1 cellular context compared by ENCODE assay signal in the genomic region with DNA sequence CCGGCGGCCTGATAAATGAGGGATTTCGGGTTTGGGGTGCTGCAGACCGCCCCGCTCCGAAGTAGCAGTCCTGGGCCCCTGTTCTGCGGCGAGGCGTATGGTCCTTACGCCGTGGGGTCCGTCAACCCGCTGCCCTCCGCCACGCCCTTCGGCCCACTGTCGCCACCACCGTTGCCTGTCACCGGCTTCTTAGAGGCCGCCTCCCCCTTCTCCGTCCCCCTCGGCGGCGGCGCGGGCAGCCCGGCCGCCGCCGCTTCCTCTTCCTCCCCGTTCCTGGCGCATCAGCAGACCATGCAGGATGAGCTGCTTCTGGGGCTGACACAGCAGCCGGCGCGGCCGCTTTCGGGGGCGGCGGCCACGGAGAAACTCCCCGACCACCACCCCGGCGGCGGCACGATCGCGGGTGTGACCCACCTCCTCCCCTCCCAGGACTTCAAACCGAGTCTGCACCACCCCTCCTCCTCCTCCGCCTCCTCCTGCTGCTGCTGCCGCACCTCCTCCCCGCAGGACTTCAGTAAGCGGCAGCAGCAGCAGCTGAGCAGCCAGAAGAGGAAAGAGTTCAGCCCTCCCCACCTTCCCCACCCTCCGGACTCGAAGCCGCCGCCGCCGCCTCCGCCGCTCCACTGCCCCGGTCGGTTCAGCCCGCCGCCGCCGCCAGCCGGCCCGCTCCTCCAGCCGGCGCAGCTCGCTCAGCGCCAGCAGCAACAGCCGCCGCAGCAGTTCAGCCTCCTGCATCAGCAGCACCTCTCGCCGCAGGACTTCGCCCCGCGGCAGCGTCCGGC.
TF ChIP-seq lines count a peak whose summit lies in the region.

No MANE protein-coding gene starts in this region.

TF ChIP-seq in HepG2, 621 proteins besides CTCF, POLR2A, EP300 and RAD21 (continued from another document and continues in another):
- TF ChIP-seq, protein P1, sequence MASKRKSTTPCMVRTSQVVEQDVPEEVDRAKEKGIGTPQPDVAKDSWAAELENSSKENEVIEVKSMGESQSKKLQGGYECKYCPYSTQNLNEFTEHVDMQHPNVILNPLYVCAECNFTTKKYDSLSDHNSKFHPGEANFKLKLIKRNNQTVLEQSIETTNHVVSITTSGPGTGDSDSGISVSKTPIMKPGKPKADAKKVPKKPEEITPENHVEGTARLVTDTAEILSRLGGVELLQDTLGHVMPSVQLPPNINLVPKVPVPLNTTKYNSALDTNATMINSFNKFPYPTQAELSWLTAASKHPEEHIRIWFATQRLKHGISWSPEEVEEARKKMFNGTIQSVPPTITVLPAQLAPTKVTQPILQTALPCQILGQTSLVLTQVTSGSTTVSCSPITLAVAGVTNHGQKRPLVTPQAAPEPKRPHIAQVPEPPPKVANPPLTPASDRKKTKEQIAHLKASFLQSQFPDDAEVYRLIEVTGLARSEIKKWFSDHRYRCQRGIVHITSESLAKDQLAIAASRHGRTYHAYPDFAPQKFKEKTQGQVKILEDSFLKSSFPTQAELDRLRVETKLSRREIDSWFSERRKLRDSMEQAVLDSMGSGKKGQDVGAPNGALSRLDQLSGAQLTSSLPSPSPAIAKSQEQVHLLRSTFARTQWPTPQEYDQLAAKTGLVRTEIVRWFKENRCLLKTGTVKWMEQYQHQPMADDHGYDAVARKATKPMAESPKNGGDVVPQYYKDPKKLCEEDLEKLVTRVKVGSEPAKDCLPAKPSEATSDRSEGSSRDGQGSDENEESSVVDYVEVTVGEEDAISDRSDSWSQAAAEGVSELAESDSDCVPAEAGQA (IDR thresholded peaks at IDR 0.05; ENCODE audit: low read depth) = no peak
- TF ChIP-seq, protein P1 (CRISPR knock-in tag; IDR thresholded peaks at IDR 0.05; ENCODE audit: borderline replicate concordance) = no peak
- TF ChIP-seq ONECUT2 (CRISPR knock-in tag; IDR thresholded peaks at IDR 0.05) = no peak
- no peak for TF ChIP-seq KAT2B (IDR thresholded peaks at IDR 0.05; ENCODE audit: borderline replicate concordance, low read depth, low read length)
- TF ChIP-seq ZNF451 (CRISPR knock-in tag; IDR thresholded peaks at IDR 0.05) = no peak
- TF ChIP-seq LCORL (IDR thresholded peaks at IDR 0.05) = no peak
- no peak for TF ChIP-seq LCORL (CRISPR knock-in tag; IDR thresholded peaks at IDR 0.05)
- no peak for TF ChIP-seq IKZF4 (CRISPR knock-in tag; IDR thresholded peaks at IDR 0.05; ENCODE audit: borderline replicate concordance, low read depth, not compliant biosample characterization)
- no peak for TF ChIP-seq ZNF546 (CRISPR knock-in tag; conservative IDR thresholded peaks at IDR 0.05)
- no peak for TF ChIP-seq FOXM1 (CRISPR knock-in tag; IDR thresholded peaks at IDR 0.05)
- TF ChIP-seq, protein P2, sequence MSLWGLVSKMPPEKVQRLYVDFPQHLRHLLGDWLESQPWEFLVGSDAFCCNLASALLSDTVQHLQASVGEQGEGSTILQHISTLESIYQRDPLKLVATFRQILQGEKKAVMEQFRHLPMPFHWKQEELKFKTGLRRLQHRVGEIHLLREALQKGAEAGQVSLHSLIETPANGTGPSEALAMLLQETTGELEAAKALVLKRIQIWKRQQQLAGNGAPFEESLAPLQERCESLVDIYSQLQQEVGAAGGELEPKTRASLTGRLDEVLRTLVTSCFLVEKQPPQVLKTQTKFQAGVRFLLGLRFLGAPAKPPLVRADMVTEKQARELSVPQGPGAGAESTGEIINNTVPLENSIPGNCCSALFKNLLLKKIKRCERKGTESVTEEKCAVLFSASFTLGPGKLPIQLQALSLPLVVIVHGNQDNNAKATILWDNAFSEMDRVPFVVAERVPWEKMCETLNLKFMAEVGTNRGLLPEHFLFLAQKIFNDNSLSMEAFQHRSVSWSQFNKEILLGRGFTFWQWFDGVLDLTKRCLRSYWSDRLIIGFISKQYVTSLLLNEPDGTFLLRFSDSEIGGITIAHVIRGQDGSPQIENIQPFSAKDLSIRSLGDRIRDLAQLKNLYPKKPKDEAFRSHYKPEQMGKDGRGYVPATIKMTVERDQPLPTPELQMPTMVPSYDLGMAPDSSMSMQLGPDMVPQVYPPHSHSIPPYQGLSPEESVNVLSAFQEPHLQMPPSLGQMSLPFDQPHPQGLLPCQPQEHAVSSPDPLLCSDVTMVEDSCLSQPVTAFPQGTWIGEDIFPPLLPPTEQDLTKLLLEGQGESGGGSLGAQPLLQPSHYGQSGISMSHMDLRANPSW (CRISPR knock-in tag; IDR thresholded peaks at IDR 0.05; ENCODE audit: borderline replicate concordance) = no peak
- no peak for TF ChIP-seq KDM6A (CRISPR knock-in tag; IDR thresholded peaks at IDR 0.05; ENCODE audit: low read depth)
- no peak for TF ChIP-seq TBX3 (IDR thresholded peaks at IDR 0.05; ENCODE audit: borderline replicate concordance)
- no peak for TF ChIP-seq RORA (CRISPR knock-in tag; IDR thresholded peaks at IDR 0.05)
- no peak for TF ChIP-seq WIZ (CRISPR knock-in tag; IDR thresholded peaks at IDR 0.05)
- TF ChIP-seq ZBTB38 (CRISPR knock-in tag; IDR thresholded peaks at IDR 0.05) = no peak
- TF ChIP-seq SAP130 (CRISPR knock-in tag; IDR thresholded peaks at IDR 0.05; ENCODE audit: low read depth) = peak; percentile 24; the same call in 1 of the 2 replicates
- no peak for TF ChIP-seq TMF1 (CRISPR knock-in tag; IDR thresholded peaks at IDR 0.05; ENCODE audit: low read depth)
- no peak for TF ChIP-seq JUND (CRISPR knock-in tag; IDR thresholded peaks at IDR 0.05)
- TF ChIP-seq ETV6 (CRISPR knock-in tag; conservative IDR thresholded peaks at IDR 0.05) = no peak
- TF ChIP-seq ZNF562 (CRISPR knock-in tag; IDR thresholded peaks at IDR 0.05; ENCODE audit: borderline replicate concordance) = no peak
- no peak for TF ChIP-seq POLR2G (IDR thresholded peaks at IDR 0.05; ENCODE audit: low read depth, low read length)
- no peak for TF ChIP-seq MEF2D (CRISPR knock-in tag; IDR thresholded peaks at IDR 0.05)
- no peak for TF ChIP-seq SP5 (CRISPR knock-in tag; IDR thresholded peaks at IDR 0.05; ENCODE audit: borderline replicate concordance, low read depth)
- TF ChIP-seq ZNF644 (CRISPR knock-in tag; IDR thresholded peaks at IDR 0.05; ENCODE audit: low read depth) = no peak
- TF ChIP-seq ZNF17 (CRISPR knock-in tag; IDR thresholded peaks at IDR 0.05) = no peak
- TF ChIP-seq ZNF235 (CRISPR knock-in tag; IDR thresholded peaks at IDR 0.05; ENCODE audit: borderline replicate concordance) = no peak
- TF ChIP-seq NR1H2 (CRISPR knock-in tag; IDR thresholded peaks at IDR 0.05; ENCODE audit: borderline replicate concordance, low read depth) = no peak
- TF ChIP-seq, protein P3, sequence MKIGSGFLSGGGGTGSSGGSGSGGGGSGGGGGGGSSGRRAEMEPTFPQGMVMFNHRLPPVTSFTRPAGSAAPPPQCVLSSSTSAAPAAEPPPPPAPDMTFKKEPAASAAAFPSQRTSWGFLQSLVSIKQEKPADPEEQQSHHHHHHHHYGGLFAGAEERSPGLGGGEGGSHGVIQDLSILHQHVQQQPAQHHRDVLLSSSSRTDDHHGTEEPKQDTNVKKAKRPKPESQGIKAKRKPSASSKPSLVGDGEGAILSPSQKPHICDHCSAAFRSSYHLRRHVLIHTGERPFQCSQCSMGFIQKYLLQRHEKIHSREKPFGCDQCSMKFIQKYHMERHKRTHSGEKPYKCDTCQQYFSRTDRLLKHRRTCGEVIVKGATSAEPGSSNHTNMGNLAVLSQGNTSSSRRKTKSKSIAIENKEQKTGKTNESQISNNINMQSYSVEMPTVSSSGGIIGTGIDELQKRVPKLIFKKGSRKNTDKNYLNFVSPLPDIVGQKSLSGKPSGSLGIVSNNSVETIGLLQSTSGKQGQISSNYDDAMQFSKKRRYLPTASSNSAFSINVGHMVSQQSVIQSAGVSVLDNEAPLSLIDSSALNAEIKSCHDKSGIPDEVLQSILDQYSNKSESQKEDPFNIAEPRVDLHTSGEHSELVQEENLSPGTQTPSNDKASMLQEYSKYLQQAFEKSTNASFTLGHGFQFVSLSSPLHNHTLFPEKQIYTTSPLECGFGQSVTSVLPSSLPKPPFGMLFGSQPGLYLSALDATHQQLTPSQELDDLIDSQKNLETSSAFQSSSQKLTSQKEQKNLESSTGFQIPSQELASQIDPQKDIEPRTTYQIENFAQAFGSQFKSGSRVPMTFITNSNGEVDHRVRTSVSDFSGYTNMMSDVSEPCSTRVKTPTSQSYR (CRISPR knock-in tag; IDR thresholded peaks at IDR 0.05; ENCODE audit: borderline replicate concordance) = no peak
- no peak for TF ChIP-seq NCOA2 (CRISPR knock-in tag; IDR thresholded peaks at IDR 0.05)
- TF ChIP-seq TEAD3 (CRISPR knock-in tag; optimal IDR thresholded peaks at IDR 0.05; ENCODE audit: borderline replicate concordance) = no peak
- TF ChIP-seq PHF8 (CRISPR knock-in tag; IDR thresholded peaks at IDR 0.05) = peak; percentile 49; the same call in 1 of the 2 replicates
- peak; percentile 43; the same call in 1 of the 2 replicates for TF ChIP-seq SALL2 (CRISPR knock-in tag; IDR thresholded peaks at IDR 0.05)
- no peak for TF ChIP-seq BHLHE40 (IDR thresholded peaks at IDR 0.05; ENCODE audit: low read length)
- no peak for TF ChIP-seq ATF7 (IDR thresholded peaks at IDR 0.05)
- no peak for TF ChIP-seq ATF7 (CRISPR knock-in tag; IDR thresholded peaks at IDR 0.05)
- TF ChIP-seq, protein P4, sequence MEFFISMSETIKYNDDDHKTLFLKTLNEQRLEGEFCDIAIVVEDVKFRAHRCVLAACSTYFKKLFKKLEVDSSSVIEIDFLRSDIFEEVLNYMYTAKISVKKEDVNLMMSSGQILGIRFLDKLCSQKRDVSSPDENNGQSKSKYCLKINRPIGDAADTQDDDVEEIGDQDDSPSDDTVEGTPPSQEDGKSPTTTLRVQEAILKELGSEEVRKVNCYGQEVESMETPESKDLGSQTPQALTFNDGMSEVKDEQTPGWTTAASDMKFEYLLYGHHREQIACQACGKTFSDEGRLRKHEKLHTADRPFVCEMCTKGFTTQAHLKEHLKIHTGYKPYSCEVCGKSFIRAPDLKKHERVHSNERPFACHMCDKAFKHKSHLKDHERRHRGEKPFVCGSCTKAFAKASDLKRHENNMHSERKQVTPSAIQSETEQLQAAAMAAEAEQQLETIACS (CRISPR knock-in tag; IDR thresholded peaks at IDR 0.05) = no peak
- TF ChIP-seq ZFP37 (CRISPR knock-in tag; IDR thresholded peaks at IDR 0.05; ENCODE audit: borderline replicate concordance) = no peak
- TF ChIP-seq, protein P5, sequence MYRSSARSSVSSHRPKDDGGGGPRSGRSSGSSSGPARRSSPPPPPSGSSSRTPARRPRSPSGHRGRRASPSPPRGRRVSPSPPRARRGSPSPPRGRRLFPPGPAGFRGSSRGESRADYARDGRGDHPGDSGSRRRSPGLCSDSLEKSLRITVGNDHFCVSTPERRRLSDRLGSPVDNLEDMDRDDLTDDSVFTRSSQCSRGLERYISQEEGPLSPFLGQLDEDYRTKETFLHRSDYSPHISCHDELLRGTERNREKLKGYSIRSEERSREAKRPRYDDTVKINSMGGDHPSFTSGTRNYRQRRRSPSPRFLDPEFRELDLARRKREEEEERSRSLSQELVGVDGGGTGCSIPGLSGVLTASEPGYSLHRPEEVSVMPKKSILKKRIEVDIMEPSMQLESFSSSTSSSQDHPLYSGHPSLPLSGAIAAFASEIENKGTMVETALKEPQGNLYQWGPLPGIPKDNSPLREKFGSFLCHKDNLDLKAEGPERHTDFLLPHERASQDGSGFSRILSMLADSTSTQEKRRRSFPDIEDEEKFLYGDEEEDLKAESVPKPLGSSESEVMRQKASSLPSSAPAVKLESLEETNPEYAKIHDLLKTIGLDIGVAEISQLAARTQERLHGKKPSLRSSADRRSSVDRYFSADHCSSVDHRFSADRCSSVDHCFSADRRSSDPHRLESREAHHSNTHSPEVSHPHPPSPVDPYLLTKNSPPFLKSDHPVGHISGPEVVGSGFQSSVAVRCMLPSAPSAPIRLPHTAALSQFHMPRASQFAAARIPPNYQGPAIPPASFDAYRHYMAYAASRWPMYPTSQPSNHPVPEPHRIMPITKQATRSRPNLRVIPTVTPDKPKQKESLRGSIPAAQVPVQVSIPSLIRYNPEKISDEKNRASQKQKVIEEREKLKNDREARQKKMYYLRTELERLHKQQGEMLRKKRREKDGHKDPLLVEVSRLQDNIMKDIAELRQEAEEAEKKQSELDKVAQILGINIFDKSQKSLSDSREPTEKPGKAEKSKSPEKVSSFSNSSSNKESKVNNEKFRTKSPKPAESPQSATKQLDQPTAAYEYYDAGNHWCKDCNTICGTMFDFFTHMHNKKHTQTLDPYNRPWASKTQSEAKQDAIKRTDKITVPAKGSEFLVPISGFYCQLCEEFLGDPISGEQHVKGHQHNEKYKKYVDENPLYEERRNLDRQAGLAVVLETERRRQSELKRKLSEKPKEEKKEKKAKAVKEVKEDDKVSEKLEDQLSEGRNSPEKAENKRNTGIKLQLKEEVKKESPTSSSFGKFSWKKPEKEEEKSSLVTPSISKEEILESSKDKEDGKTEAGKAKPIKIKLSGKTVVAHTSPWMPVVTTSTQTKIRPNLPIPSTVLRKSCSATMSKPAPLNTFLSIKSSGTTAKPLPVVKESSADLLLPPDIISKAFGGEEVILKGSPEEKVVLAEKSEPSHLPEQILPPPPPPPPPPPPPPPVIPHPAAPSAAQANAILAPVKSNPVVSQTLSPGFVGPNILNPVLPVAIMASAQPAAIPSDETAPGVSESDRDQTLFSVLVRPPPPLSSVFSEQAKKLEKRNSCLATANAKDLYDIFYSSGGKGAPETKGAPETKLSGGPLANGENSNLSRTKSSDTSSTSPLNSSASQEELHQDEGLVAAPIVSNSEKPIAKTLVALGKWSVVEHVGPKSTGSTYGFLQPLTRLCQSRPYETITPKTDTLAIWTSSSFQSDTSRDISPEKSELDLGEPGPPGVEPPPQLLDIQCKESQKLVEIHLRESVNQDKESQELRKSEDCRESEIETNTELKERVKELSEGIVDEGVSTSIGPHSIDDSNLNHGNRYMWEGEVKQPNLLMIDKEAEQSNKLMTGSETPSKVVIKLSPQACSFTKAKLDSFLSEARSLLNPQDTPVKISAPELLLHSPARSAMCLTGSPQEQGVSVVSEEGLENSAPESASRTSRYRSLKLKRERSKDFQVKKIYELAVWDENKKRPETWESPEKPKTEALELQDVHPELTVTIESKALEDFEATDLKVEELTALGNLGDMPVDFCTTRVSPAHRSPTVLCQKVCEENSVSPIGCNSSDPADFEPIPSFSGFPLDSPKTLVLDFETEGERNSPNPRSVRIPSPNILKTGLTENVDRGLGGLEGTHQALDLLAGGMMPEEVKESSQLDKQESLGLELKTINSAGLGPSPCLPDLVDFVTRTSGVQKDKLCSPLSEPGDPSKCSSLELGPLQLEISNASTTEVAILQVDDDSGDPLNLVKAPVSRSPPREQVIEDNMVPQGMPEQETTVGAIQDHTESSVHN (CRISPR knock-in tag; IDR thresholded peaks at IDR 0.05) = no peak
- no peak for TF ChIP-seq SALL1 (CRISPR knock-in tag; IDR thresholded peaks at IDR 0.05)
- TF ChIP-seq ZNF790 (CRISPR knock-in tag; IDR thresholded peaks at IDR 0.05; ENCODE audit: borderline replicate concordance) = no peak
- no peak for TF ChIP-seq TEAD2 (CRISPR knock-in tag; IDR thresholded peaks at IDR 0.05)
